In the genomic region with DNA sequence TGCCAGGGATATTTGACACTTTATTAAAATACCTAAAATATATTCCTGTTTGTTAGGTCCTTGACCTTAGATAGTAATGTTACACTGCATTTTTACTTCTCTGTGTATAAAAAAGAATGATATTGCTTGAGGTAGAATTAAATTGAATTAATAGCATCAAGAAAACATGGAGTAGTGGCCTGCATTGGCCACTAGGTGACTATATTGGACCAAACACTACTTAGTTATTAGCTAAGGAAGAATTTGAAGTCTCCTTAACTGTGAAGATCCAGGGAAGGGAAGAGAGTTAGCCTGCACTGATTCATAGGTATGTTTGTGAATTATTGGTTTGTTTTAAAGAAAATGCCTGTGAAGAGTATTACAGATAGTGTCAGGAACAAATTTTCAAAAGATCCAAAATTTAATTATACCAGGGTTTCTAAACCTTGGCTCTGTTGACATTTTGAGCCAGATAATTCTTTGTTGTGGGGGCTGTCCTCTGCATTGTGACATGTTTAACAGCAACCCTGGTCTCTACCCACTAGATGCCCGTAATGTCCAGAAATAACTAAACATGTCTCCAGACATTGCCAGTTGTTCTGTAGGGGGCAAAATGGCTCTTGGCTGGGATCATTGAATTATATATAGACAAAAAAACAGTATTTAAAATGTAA, we compare ENCODE assay signal across 8 cellular contexts.
DNase-seq lines count a peak whose midpoint lies in the region; ATAC-seq, FAIRE-seq and TF ChIP-seq lines count a peak whose summit lies in the region.

No MANE protein-coding gene starts in this region.

- POLR2A ChIA-PET in HepG2 (lab: Yijun Ruan, JAX): no interaction called here
- POLR2A ChIA-PET in CD8-positive, alpha-beta T cell (lab: Charles Lee): no interaction called here

- H2AFZ ChIP-seq in MM.1S (ENCODE audit: low read length): no peak overlapping the region
- no peak overlapping the region for H2AFZ ChIP-seq in HepG2 (ENCODE audit: low read length)

- H3K27ac ChIP-seq in MM.1S (ENCODE audit: low read length): no peak overlapping the region
- peak overlapping the region; percentile 11 for H3K27ac ChIP-seq in brain microvascular endothelial cell
- no peak overlapping the region for H3K27ac ChIP-seq in HepG2 (ENCODE audit: extremely low read length, insufficient read depth, low read length)
- no peak overlapping the region for H3K27ac ChIP-seq in CD8-positive, alpha-beta T cell (ENCODE audit: low read depth, low read length)

- in situ Hi-C loops in brain microvascular endothelial cell (cut with HindIII; ENCODE audit: low pct_ligation_motif_present, low sequenced_read_pairs): no loop called here
- in situ Hi-C loops in HepG2 (cut with HindIII; ENCODE audit: extremely low pct_ligation_motif_present, low pct_unique_long_range_greater_than_20kb): no loop called here

- H3K4me3 Mint-ChIP-seq in CD8-positive, alpha-beta T cell: no peak overlapping the region

- H3K79me2 ChIP-seq in MM.1S (ENCODE audit: low read length): no peaks in the 10 kb centered on the region
- no peaks in the 10 kb centered on the region for H3K79me2 ChIP-seq in HepG2 (ENCODE audit: insufficient read depth, low read length)

- CTCF ChIA-PET in HepG2 (lab: Yijun Ruan, JAX; ENCODE audit: low intra/inter-chr PET ratio, low total read pairs): interaction anchor here (0.7 to 1.2 kb wide), 3 partner anchors 91 to 789 kb away, joined by 3 to 4 read pairs (median 4); no protein-coding TSS in a partner anchor
- CTCF ChIA-PET in CD8-positive, alpha-beta T cell (lab: Charles Lee): no interaction called here

- peak; percentile 15 for DNase-seq in GM04503 (ENCODE audit: low read depth)
- DNase-seq in MM.1S: peak; percentile 23
- peak; percentile 60 for DNase-seq in brain microvascular endothelial cell
- peak; percentile 3 for DNase-seq in HepG2 (ENCODE audit: low spot score)
- no peak for DNase-seq in CD8-positive, alpha-beta T cell
- no peak for DNase-seq in KG1 (lab: John Stamatoyannopoulos, UW)
- DNase-seq in activated T-cell treated with anti-CD3 and anti-CD28 coated beads for 4 hours: no peak

- WGBS in HepG2 (ENCODE audit: low lambda C conversion rate): 10% methylated on average over 1 of the region's 1 CpG

- no peaks in the 10 kb centered on the region for H3K9me3 Mint-ChIP-seq in CD8-positive, alpha-beta T cell

- no peaks in the 10 kb centered on the region for H3K4me1 Mint-ChIP-seq in CD8-positive, alpha-beta T cell (ENCODE audit: low read depth)

- H3K9me2 ChIP-seq in MM.1S (replicated peaks; ENCODE audit: insufficient read depth, low read length): no peaks in the 10 kb centered on the region

- no peak overlapping the region for H3K4me3 ChIP-seq in MM.1S (ENCODE audit: low read length)
- no peak overlapping the region for H3K4me3 ChIP-seq in brain microvascular endothelial cell (ENCODE audit: low read depth, low read length)
- H3K4me3 ChIP-seq in HepG2 (replicated peaks in 1 of 3; ENCODE audit: insufficient read depth in 1 of 3, low read depth in 2 of 3, low read length in 3 of 3): no peak overlapping the region
- no peak overlapping the region for H3K4me3 ChIP-seq in CD8-positive, alpha-beta T cell (ENCODE audit: low read depth, low read length)

- no peaks in the 10 kb centered on the region for H3F3A ChIP-seq in MM.1S (ENCODE audit: insufficient read depth, low read length)

- H3K27me3 ChIP-seq in MM.1S (replicated peaks; ENCODE audit: insufficient read depth, low read length): no peaks in the 10 kb centered on the region
- no peaks in the 10 kb centered on the region for H3K27me3 ChIP-seq in brain microvascular endothelial cell (replicated peaks)
- H3K27me3 ChIP-seq in HepG2 (ENCODE audit: control insufficient read depth in 1 of 2, insufficient read depth in 2 of 2, low read length in 2 of 2): no peaks in the 10 kb centered on the region
- H3K27me3 ChIP-seq in CD8-positive, alpha-beta T cell (ENCODE audit: insufficient read depth, low read length): peaks cover 4% of the 10 kb centered on the region

- H3K36me3 Mint-ChIP-seq in CD8-positive, alpha-beta T cell: no peaks in the 10 kb centered on the region

- ATAC-seq in HepG2: no peak
- no peak for ATAC-seq in CD8-positive, alpha-beta T cell
- ATAC-seq in GM19395 (IDR thresholded peaks at IDR 0.05; ENCODE audit: unreplicated experiment): no peak

- no peak overlapping the region for H3K27ac Mint-ChIP-seq in CD8-positive, alpha-beta T cell

- H3K9ac ChIP-seq in MM.1S (ENCODE audit: low read length) (no peak overlapping the region), HepG2 (ENCODE audit: insufficient read depth, low read depth, low read length) (no peak overlapping the region)

- H3K4me2 ChIP-seq in MM.1S (ENCODE audit: low read depth, low read length): no peak overlapping the region
- H3K4me2 ChIP-seq in HepG2 (ENCODE audit: low read depth, low read length): no peak overlapping the region

- H3K4me1 ChIP-seq in MM.1S (ENCODE audit: low read length): no peaks in the 10 kb centered on the region
- no peaks in the 10 kb centered on the region for H3K4me1 ChIP-seq in HepG2 (ENCODE audit: insufficient read depth, low read length)
- no peaks in the 10 kb centered on the region for H3K4me1 ChIP-seq in CD8-positive, alpha-beta T cell (ENCODE audit: insufficient read depth, low read length)

- H3K36me3 ChIP-seq in MM.1S (replicated peaks; ENCODE audit: insufficient read depth, low read length): no peaks in the 10 kb centered on the region
- no peaks in the 10 kb centered on the region for H3K36me3 ChIP-seq in brain microvascular endothelial cell (replicated peaks)
- H3K36me3 ChIP-seq in HepG2 (replicated peaks in 1 of 2; ENCODE audit: control insufficient read depth in 1 of 2, insufficient read depth in 2 of 2, low read length in 2 of 2): no peaks in the 10 kb centered on the region
- no peaks in the 10 kb centered on the region for H3K36me3 ChIP-seq in CD8-positive, alpha-beta T cell (ENCODE audit: insufficient read depth, low read length)

- H3K27me3 Mint-ChIP-seq in CD8-positive, alpha-beta T cell (ENCODE audit: low read depth): peaks cover 26% of the 10 kb centered on the region

- intact Hi-C loops in HepG2 (cut with micrococcal nuclease; ENCODE audit: unreplicated experiment): no loop called here
- intact Hi-C loops in CD8-positive, alpha-beta T cell (cut with DNase I, micrococcal nuclease): no loop called here

- TF ChIP-seq CTCF in MM.1S (IDR thresholded peaks at IDR 0.05; ENCODE audit: low read length) (peak; percentile 71), brain microvascular endothelial cell (IDR thresholded peaks at IDR 0.05; ENCODE audit: low read depth, low read length, missing control alignments) (peak; percentile 69), HepG2 (CRISPR knock-in tag; IDR thresholded peaks at IDR 0.05) (peak; percentile 32)
- no peak for TF ChIP-seq CTCF in CD8-positive, alpha-beta T cell (IDR thresholded peaks at IDR 0.05)

- H4K20me1 ChIP-seq in MM.1S (ENCODE audit: insufficient read depth, low read length) (no peaks in the 10 kb centered on the region), HepG2 (ENCODE audit: insufficient read depth, low read length) (no peaks in the 10 kb centered on the region)

- no peak for TF ChIP-seq POLR2A in HepG2 (IDR thresholded peaks at IDR 0.05; ENCODE audit: insufficient read depth in 1 of 2, low read depth in 2 of 2, low read length in 2 of 2)

- no peak for TF ChIP-seq EP300 in HepG2 (IDR thresholded peaks at IDR 0.05; ENCODE audit: low read depth in 2 of 2, low read length in 2 of 2)
- no peak for TF ChIP-seq EP300 in HepG2 (CRISPR knock-in tag; IDR thresholded peaks at IDR 0.05; ENCODE audit: borderline replicate concordance)

- H3K9me3 ChIP-seq in MM.1S (replicated peaks; ENCODE audit: insufficient read depth, low read length) (no peaks in the 10 kb centered on the region), HepG2 (ENCODE audit: low read length) (no peaks in the 10 kb centered on the region)
- H3K9me3 ChIP-seq in CD8-positive, alpha-beta T cell (ENCODE audit: low read length): no peaks in the 10 kb centered on the region

- no peak for FAIRE-seq in HepG2 (lab: Jason Lieb, UNC)

- no TSS peak for BruUV-seq in HepG2 (replicated peaks; lab: Mats Ljungman, UMichigan)

- TF ChIP-seq RAD21 in HepG2 (CRISPR knock-in tag; IDR thresholded peaks at IDR 0.05): no peak

TF ChIP-seq in HepG2, 621 proteins besides CTCF, POLR2A, EP300 and RAD21:
- TF ChIP-seq TMF1 (CRISPR knock-in tag; IDR thresholded peaks at IDR 0.05; ENCODE audit: low read depth): no peak
- TF ChIP-seq STAG1 (CRISPR knock-in tag; IDR thresholded peaks at IDR 0.05): peak; percentile 56
- TF ChIP-seq ZNF44 (CRISPR knock-in tag; IDR thresholded peaks at IDR 0.05): no peak
- no peak for TF ChIP-seq RFX5 (IDR thresholded peaks at IDR 0.05; ENCODE audit: low read depth, low read length)
- no peak for TF ChIP-seq TBL1XR1 (IDR thresholded peaks at IDR 0.05; ENCODE audit: borderline replicate concordance, low read length, partially characterized antibody)
- TF ChIP-seq SCMH1 (CRISPR knock-in tag; IDR thresholded peaks at IDR 0.05; ENCODE audit: borderline replicate concordance): no peak

Comparison
In these comparisons a context has a peak if more than half of its experiments do, and no peak if none do; other contexts are left out.
1. DNase-seq: peak in GM04503 (single experiment), MM.1S (single experiment), brain microvascular endothelial cell (single experiment) and HepG2 (single experiment); none in CD8-positive, alpha-beta T cell (0 of 7), KG1 (single experiment) and activated T-cell treated with anti-CD3 and anti-CD28 coated beads for 4 hours (single experiment).